Comparison of ENCODE assay signal across 9 cellular contexts in genomic region chr20:60782959-60783625, GRCh38.
"Had no signal": no experiment of that assay in that cellular context is flagged by ENCODE, and none has a peak within 500 bp of the region (broad histone marks: within the 10 kb centered on the region; RNA-seq: fewer than 3 reads in every experiment).

No MANE protein-coding gene starts in this region.

- FAIRE-seq: H54 had no signal

- H2AFZ ChIP-seq: GM23248 had no signal

- DNase-seq: GM23248, GOT3, H9, HCEC 1CT, Karpas-422, KBM-7 had no signal

- H3K9ac ChIP-seq: GM23248, KMS-11 had no signal

- H3K27ac ChIP-seq: GM23248, HL-60, KMS-11 had no signal

- H3K4me3 ChIP-seq: GM23248 had no signal

- H3K4me2 ChIP-seq: KMS-11 had no signal
